ENCODE assay signal across 17 cellular contexts in the genomic region with DNA sequence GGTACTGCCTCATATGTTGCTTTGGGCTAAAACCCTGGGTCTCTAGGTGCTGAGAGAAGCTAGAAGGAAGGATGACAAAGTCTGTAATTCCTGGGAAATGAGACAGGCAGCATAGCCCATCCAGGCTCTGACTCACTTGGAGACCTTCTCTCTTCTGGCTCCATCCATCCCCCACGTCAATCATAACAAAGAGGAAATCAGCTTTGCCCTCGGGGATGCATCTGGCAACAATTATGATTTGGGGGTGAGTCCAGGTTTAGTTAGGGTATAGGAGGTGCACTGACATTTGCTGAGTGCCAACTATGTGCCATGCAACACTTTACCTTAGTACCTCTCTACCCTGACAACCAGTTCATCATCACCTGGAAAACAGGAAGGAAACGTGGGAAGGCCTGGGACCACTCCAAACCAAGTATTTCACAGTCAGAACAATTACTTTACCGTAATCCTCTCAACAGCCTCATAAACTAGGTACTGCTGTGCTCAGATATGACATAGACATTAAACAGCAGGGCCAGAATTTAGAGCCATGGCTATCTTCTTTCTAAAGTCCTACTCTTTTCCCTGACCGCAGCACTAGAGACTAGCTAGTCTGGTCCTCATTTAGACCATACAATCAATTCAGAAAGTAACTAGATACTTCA. TPM values are rescaled to one million over a fixed set of nuclear protein-coding genes. Genes with fewer than 3 reads are reported as not detected.
A peak's percentile ranks its signal among the peaks of the same experiment; 100 is the strongest.
DNase-seq lines count a peak whose midpoint lies in the region; ATAC-seq lines count a peak whose summit lies in the region.
"Had no signal": no experiment of that assay in that cellular context is flagged by ENCODE, and none has a peak within 500 bp of the region (broad histone marks: within the 10 kb centered on the region; RNA-seq: fewer than 3 reads in every experiment).

No MANE protein-coding gene starts in this region.

- H3K9me3 Mint-ChIP-seq in activated CD8-positive, alpha-beta memory T cell treated with anti-CD3 and anti-CD28 coated beads, Interleukin-2, amount 10 ng/mL, durations not matched to agents 7 days and 5 days (ENCODE audit: low read depth): peaks cover 12% of the 10 kb centered on the region

- H3K27me3 ChIP-seq in MG63: no peaks in the 10 kb centered on the region
- H3K27me3 ChIP-seq in H7 (ENCODE audit: control insufficient read depth, insufficient read depth, low read length): no peaks in the 10 kb centered on the region
- H3K27me3 ChIP-seq: cardiac muscle cell, vagina had no signal

- CTCF ChIA-PET in activated CD8-positive, alpha-beta memory T cell treated with anti-CD3 and anti-CD28 coated beads, Interleukin-2, amount 10 ng/mL, durations not matched to agents 7 days and 5 days (lab: Charles Lee): interaction anchor here (0.8 to 3.9 kb wide), 10 partner anchors 9 to 160 kb away, joined by 3 to 15 read pairs (median 4); no protein-coding TSS in a partner anchor

- no peaks in the 10 kb centered on the region for H3K9me3 ChIP-seq in MG63
- H3K9me3 ChIP-seq: vagina had no signal

- no peak overlapping the region for H3K4me3 ChIP-seq in MG63
- no peak overlapping the region for H3K4me3 ChIP-seq in H7 (ENCODE audit: insufficient read depth, low read depth, low read length)
- H3K4me3 ChIP-seq: cardiac muscle cell, vagina had no signal

- H3K4me3 Mint-ChIP-seq in activated CD8-positive, alpha-beta memory T cell treated with anti-CD3 and anti-CD28 coated beads, Interleukin-2, amount 10 ng/mL, durations not matched to agents 7 days and 5 days: no peak overlapping the region

- DNase-seq in activated CD8-positive, alpha-beta memory T cell treated with anti-CD3 and anti-CD28 coated beads, Interleukin-2, amount 10 ng/mL, durations not matched to agents 7 days and 5 days: no peak
- DNase-seq in activated CD8-positive, alpha-beta memory T cell treated with anti-CD3 and anti-CD28 coated beads for 24 hours: no peak
- peak; percentile 62 for DNase-seq in MG63
- peak; percentile 76 to 81 for DNase-seq in dermis microvascular lymphatic vessel endothelial cell (ENCODE audit: low read depth in 2 of 2)
- DNase-seq in stromal cell of bone marrow (ENCODE audit: low read depth): peak; percentile 25
- DNase-seq in glomerular visceral epithelial cell (ENCODE audit: extremely low spot score): no peak
- DNase-seq in H7: no peak
- DNase-seq: activated CD4-positive, CD25-positive, alpha-beta regulatory T cell; activated T-cell treated with anti-CD3 and anti-CD28 coated beads, Interleukin-2, amount 50 U/mL, for 72 hours; erythroblast; mesendoderm; NCI-H187; NK-92 treated with Interleukin-12 subunit alpha and Interleukin-12 subunit beta, amount 100 ng/mL, for 24 hours; posterior cingulate gyrus had no signal

- H3K36me3 ChIP-seq in MG63 (no peaks in the 10 kb centered on the region), H7 (replicated peaks; ENCODE audit: control insufficient read depth, insufficient read depth, low read length) (no peaks in the 10 kb centered on the region)
- H3K36me3 ChIP-seq: cardiac muscle cell, vagina had no signal

- H3K27me3 Mint-ChIP-seq in activated CD8-positive, alpha-beta memory T cell treated with anti-CD3 and anti-CD28 coated beads, Interleukin-2, amount 10 ng/mL, durations not matched to agents 7 days and 5 days: no peaks in the 10 kb centered on the region

- peaks cover 46% of the 10 kb centered on the region for H3K36me3 Mint-ChIP-seq in activated CD8-positive, alpha-beta memory T cell treated with anti-CD3 and anti-CD28 coated beads, Interleukin-2, amount 10 ng/mL, durations not matched to agents 7 days and 5 days

- peak overlapping the region; percentile 92 for H3K27ac Mint-ChIP-seq in activated CD8-positive, alpha-beta memory T cell treated with anti-CD3 and anti-CD28 coated beads, Interleukin-2, amount 10 ng/mL, durations not matched to agents 7 days and 5 days
- H3K27ac Mint-ChIP-seq: activated T-cell treated with anti-CD3 and anti-CD28 coated beads, Interleukin-2, amount 50 U/mL, for 72 hours had no signal

- peaks cover 78% of the 10 kb centered on the region for H3K4me1 Mint-ChIP-seq in activated CD8-positive, alpha-beta memory T cell treated with anti-CD3 and anti-CD28 coated beads, Interleukin-2, amount 10 ng/mL, durations not matched to agents 7 days and 5 days

- ATAC-seq in activated CD8-positive, alpha-beta memory T cell treated with anti-CD3 and anti-CD28 coated beads, Interleukin-2, amount 10 ng/mL, durations not matched to agents 7 days and 5 days: no peak
- ATAC-seq in GM21528 (IDR thresholded peaks at IDR 0.05; ENCODE audit: low FRiP score, unreplicated experiment): no peak

RNA-seq across cellular contexts. Expression of a gene that starts 39.1 kb away (rescaled TPM):
- total RNA-seq in activated CD8-positive, alpha-beta memory T cell treated with anti-CD3 and anti-CD28 coated beads, Interleukin-2, amount 10 ng/mL, durations not matched to agents 7 days and 5 days: 1,000 to 10,000 TPM in 1 of 2 experiments, 100 to 1,000 TPM in 1; 927 to 1,065 TPM
- not detected in 2 replicates for total RNA-seq in MG63 (2014; rRNA removed; shearing (Covaris generic); ENCODE audit: low replicate concordance)
- total RNA-seq in dermis microvascular lymphatic vessel endothelial cell: 0.13 TPM in 2 replicates
- not detected in 2 replicates for total RNA-seq in H7 (2014; rRNA removed; shearing (Covaris generic))
- total RNA-seq: cardiac muscle cell had no signal

RNA-seq across cellular contexts. Expression of a gene that starts 39.3 kb away (rescaled TPM):
- total RNA-seq in activated CD8-positive, alpha-beta memory T cell treated with anti-CD3 and anti-CD28 coated beads, Interleukin-2, amount 10 ng/mL, durations not matched to agents 7 days and 5 days: 10 to 100 TPM in 1 of 2 experiments, 1 to 10 TPM in 1; 5.8 to 16.6 TPM
- total RNA-seq in MG63 (2014; rRNA removed; shearing (Covaris generic); ENCODE audit: low replicate concordance): not detected in 2 replicates
- total RNA-seq in dermis microvascular lymphatic vessel endothelial cell: not detected in 2 replicates
- total RNA-seq in H7 (2014; rRNA removed; shearing (Covaris generic)): not detected in 2 replicates
- total RNA-seq: cardiac muscle cell had no signal

Comparison
In these comparisons a context has a peak if more than half of its experiments do, and no peak if none do; other contexts are left out.
1. DNase-seq: peak in MG63 (single experiment), dermis microvascular lymphatic vessel endothelial cell (2 of 2) and stromal cell of bone marrow (single experiment); none in activated CD8-positive, alpha-beta memory T cell treated with anti-CD3 and anti-CD28 coated beads, Interleukin-2, amount 10 ng/mL, durations not matched to agents 7 days and 5 days (single experiment), activated CD8-positive, alpha-beta memory T cell treated with anti-CD3 and anti-CD28 coated beads for 24 hours (single experiment), glomerular visceral epithelial cell (single experiment) and H7 (single experiment).
2. RNA of a gene that starts 39.1 kb away (total RNA-seq): 927 to 1,065 TPM in activated CD8-positive, alpha-beta memory T cell treated with anti-CD3 and anti-CD28 coated beads, Interleukin-2, amount 10 ng/mL, durations not matched to agents 7 days and 5 days; 0.13 TPM in dermis microvascular lymphatic vessel endothelial cell, not detected in MG63 and not detected in H7; every median in the first group is over 100 times any median in the second.